In the genomic region with DNA sequence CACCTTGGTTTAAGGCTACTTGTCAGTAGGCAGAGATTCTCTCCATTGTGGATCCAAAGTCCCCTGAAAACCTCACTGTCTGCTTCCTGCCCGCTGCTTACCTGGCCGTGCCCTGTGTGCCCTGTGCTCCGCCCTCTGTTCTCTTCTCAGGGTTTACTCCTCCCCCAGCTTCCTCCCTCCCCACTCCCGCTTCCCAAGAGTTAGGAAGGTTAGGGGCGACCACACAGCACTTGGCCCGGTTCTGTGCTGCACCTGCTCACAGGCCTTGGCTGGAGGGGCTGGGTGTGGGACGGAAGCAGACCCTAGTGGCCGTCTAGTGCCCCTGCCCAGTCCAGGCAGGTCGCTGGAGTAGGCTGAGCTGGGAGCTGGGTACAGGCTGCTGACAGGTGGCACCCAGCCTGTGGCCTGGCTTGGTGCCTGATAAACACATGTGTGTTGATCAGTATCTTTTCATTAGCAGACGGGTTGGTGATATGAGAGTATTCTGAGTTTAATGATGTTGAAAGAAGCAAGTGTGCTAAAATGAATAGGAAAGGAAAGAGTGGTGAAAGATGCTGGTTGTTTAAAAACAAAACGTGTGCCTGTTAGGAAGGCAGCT, we compare ENCODE assay signal across 1 cellular context.
TF ChIP-seq lines count a peak whose summit lies in the region.

No MANE protein-coding gene starts in this region.

TF ChIP-seq in A549, 52 proteins besides CTCF, POLR2A, EP300 and RAD21 (continued from another document):
- TF ChIP-seq, protein P1, sequence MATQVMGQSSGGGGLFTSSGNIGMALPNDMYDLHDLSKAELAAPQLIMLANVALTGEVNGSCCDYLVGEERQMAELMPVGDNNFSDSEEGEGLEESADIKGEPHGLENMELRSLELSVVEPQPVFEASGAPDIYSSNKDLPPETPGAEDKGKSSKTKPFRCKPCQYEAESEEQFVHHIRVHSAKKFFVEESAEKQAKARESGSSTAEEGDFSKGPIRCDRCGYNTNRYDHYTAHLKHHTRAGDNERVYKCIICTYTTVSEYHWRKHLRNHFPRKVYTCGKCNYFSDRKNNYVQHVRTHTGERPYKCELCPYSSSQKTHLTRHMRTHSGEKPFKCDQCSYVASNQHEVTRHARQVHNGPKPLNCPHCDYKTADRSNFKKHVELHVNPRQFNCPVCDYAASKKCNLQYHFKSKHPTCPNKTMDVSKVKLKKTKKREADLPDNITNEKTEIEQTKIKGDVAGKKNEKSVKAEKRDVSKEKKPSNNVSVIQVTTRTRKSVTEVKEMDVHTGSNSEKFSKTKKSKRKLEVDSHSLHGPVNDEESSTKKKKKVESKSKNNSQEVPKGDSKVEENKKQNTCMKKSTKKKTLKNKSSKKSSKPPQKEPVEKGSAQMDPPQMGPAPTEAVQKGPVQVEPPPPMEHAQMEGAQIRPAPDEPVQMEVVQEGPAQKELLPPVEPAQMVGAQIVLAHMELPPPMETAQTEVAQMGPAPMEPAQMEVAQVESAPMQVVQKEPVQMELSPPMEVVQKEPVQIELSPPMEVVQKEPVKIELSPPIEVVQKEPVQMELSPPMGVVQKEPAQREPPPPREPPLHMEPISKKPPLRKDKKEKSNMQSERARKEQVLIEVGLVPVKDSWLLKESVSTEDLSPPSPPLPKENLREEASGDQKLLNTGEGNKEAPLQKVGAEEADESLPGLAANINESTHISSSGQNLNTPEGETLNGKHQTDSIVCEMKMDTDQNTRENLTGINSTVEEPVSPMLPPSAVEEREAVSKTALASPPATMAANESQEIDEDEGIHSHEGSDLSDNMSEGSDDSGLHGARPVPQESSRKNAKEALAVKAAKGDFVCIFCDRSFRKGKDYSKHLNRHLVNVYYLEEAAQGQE (IDR thresholded peaks at IDR 0.05) = no peak
- TF ChIP-seq EHF (CRISPR knock-in tag; IDR thresholded peaks at IDR 0.05) = no peak
- TF ChIP-seq NPAS2 (CRISPR knock-in tag; IDR thresholded peaks at IDR 0.05; ENCODE audit: borderline replicate concordance) = no peak
- no peak for TF ChIP-seq ZSCAN20 (CRISPR knock-in tag; IDR thresholded peaks at IDR 0.05)
- TF ChIP-seq HOXA7 (CRISPR knock-in tag; IDR thresholded peaks at IDR 0.05) = no peak
- TF ChIP-seq, protein P2, sequence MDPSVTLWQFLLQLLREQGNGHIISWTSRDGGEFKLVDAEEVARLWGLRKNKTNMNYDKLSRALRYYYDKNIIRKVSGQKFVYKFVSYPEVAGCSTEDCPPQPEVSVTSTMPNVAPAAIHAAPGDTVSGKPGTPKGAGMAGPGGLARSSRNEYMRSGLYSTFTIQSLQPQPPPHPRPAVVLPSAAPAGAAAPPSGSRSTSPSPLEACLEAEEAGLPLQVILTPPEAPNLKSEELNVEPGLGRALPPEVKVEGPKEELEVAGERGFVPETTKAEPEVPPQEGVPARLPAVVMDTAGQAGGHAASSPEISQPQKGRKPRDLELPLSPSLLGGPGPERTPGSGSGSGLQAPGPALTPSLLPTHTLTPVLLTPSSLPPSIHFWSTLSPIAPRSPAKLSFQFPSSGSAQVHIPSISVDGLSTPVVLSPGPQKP (IDR thresholded peaks at IDR 0.05; ENCODE audit: low read depth, low read length) = no peak
- no peak for TF ChIP-seq RCOR1 (IDR thresholded peaks at IDR 0.05; ENCODE audit: low read depth, low read length)
- no peak for TF ChIP-seq PHF8 (IDR thresholded peaks at IDR 0.05; ENCODE audit: borderline replicate concordance, low read depth)
- TF ChIP-seq RARB (CRISPR knock-in tag; IDR thresholded peaks at IDR 0.05) = no peak
- TF ChIP-seq ESRRA (IDR thresholded peaks at IDR 0.05; ENCODE audit: borderline replicate concordance, low read length) = no peak
- no peak for TF ChIP-seq KDM1A (IDR thresholded peaks at IDR 0.05; ENCODE audit: low read depth)
- no peak for TF ChIP-seq CBX8 (IDR thresholded peaks at IDR 0.05)
TF ChIP-seq in A549: peak in this region for 0.
